ENCODE assay signal across 8 cellular contexts in genomic region chr10:60733189-60733815, GRCh38. TPM values are rescaled to one million over a fixed set of nuclear protein-coding genes. Genes with fewer than 3 reads are reported as not detected.
DNase-seq lines count a peak whose midpoint lies in the region; ATAC-seq and TF ChIP-seq lines count a peak whose summit lies in the region.

No MANE protein-coding gene starts in this region.

- no peak for TF ChIP-seq EP300 in esophagus muscularis mucosa (IDR thresholded peaks at IDR 0.05)

- peak overlapping the region; percentile 100 for H2AFZ ChIP-seq in neural progenitor cell (replicated peaks)

- no peak for TF ChIP-seq POLR2A in esophagus muscularis mucosa (IDR thresholded peaks at IDR 0.05; ENCODE audit: low read depth)

- H3K9ac ChIP-seq in ES-I3 (ENCODE audit: low read depth, low read length) (peak overlapping the region; percentile 89), neural progenitor cell (no peak overlapping the region)

- H3K36me3 Mint-ChIP-seq in neural progenitor cell = no peaks in the 10 kb centered on the region

- no peaks in the 10 kb centered on the region for H3K9me3 Mint-ChIP-seq in neural progenitor cell

- peak; percentile 60 for ATAC-seq in GM21619 (IDR thresholded peaks at IDR 0.05; ENCODE audit: unreplicated experiment)

- H3K4me1 ChIP-seq in ES-I3 (ENCODE audit: insufficient read depth, low read length) = peaks cover 14% of the 10 kb centered on the region; the same call in 1 of the 2 replicates
- peaks cover 6 to 17% (median 13%) of the 10 kb centered on the region in 4 donors for H3K4me1 ChIP-seq in esophagus muscularis mucosa
- H3K4me1 ChIP-seq in neural progenitor cell = peaks cover 4% of the 10 kb centered on the region

- no peaks in the 10 kb centered on the region for H3K79me2 ChIP-seq in neural progenitor cell (ENCODE audit: low read depth)

- intact Hi-C loops in esophagus muscularis mucosa (cut with DNase I) = no loop called here

- H3K4me3 Mint-ChIP-seq in neural progenitor cell = peak overlapping the region; percentile 81

- no peak overlapping the region for H3K27ac Mint-ChIP-seq in neural progenitor cell

- TF ChIP-seq CTCF in esophagus muscularis mucosa (IDR thresholded peaks at IDR 0.05) (peak in 1 of 3 experiments; percentile 46), neural progenitor cell (IDR thresholded peaks at IDR 0.05) (peak; percentile 55)

- H3K36me3 ChIP-seq in ES-I3 (ENCODE audit: insufficient read depth, low read length) (no peaks in the 10 kb centered on the region), esophagus muscularis mucosa (no peaks in the 10 kb centered on the region), neural progenitor cell (no peaks in the 10 kb centered on the region)

- peak overlapping the region in 1 of 4 donors; percentile 3 for H3K27ac ChIP-seq in esophagus muscularis mucosa (replicated peaks in 1 of 4)
- H3K27ac ChIP-seq in neural progenitor cell = no peak overlapping the region
- no peak overlapping the region for H3K27ac ChIP-seq in substantia nigra (ENCODE audit: low read depth, low read length, poor library complexity, severe bottlenecking)

- peaks cover 6% of the 10 kb centered on the region for H3K4me1 Mint-ChIP-seq in neural progenitor cell

- 10% methylated on average over 10 of the region's 51 CpGs for WGBS in esophagus muscularis mucosa

- no peaks in the 10 kb centered on the region for H4K20me1 ChIP-seq in neural progenitor cell (ENCODE audit: low read depth)

- H3K4me2 ChIP-seq in neural progenitor cell = peak overlapping the region; percentile 94

- H3F3A ChIP-seq in neural progenitor cell (ENCODE audit: low read depth) = no peaks in the 10 kb centered on the region

- peaks cover 19% of the 10 kb centered on the region for H3K27me3 Mint-ChIP-seq in neural progenitor cell (ENCODE audit: insufficient read depth, low read depth)

- H3K4me3 ChIP-seq in esophagus muscularis mucosa = peak overlapping the region; percentile 50 to 67 (median 58)
- H3K4me3 ChIP-seq in neural progenitor cell = peak overlapping the region; percentile 80

- peak; percentile 78 for DNase-seq in LoVo (ENCODE audit: low spot score)
- DNase-seq in activated CD8-positive, alpha-beta memory T cell treated with anti-CD3 and anti-CD28 coated beads, Interleukin-2, amount 50 U/mL, for 48 hours = peak; percentile 62
- DNase-seq in esophagus muscularis mucosa (ENCODE audit: extremely low spot score) = no peak
- peak; percentile 74 for DNase-seq in neural progenitor cell (ENCODE audit: low spot score)
- no peak for DNase-seq in NOMO-1 treated with dmso at 0.1 percent for 144 hours (lab: John Stamatoyannopoulos, UW; ENCODE audit: unreplicated experiment)
- no peak for DNase-seq in substantia nigra (lab: John Stamatoyannopoulos, UW)

- H3K27me3 ChIP-seq in esophagus muscularis mucosa (peaks cover 0 to 44% (median 16%) of the 10 kb centered on the region in 4 donors), neural progenitor cell (peaks cover 57% of the 10 kb centered on the region)

- H3K9me3 ChIP-seq in ES-I3 (ENCODE audit: control insufficient read depth, insufficient read depth, low read length) = no peaks in the 10 kb centered on the region
- no peaks in the 10 kb centered on the region for H3K9me3 ChIP-seq in esophagus muscularis mucosa
- H3K9me3 ChIP-seq in neural progenitor cell (ENCODE audit: low read depth) = no peaks in the 10 kb centered on the region

RNA-seq across cellular contexts. Expression of gene CDK1, which starts 45.0 kb away (rescaled TPM):
- total RNA-seq in esophagus muscularis mucosa (1 to 10 TPM in 1 of 4 donors, under 1 TPM in 3; 0.26 to 2.8 (median 0.75) TPM), neural progenitor cell (ENCODE audit: low replicate concordance) (291 and 421 TPM in 2 replicates)

Comparison
In these comparisons a context has a peak if more than half of its experiments do, and no peak if none do; other contexts are left out.
1. DNase-seq: peak in LoVo (single experiment), activated CD8-positive, alpha-beta memory T cell treated with anti-CD3 and anti-CD28 coated beads, Interleukin-2, amount 50 U/mL, for 48 hours (single experiment) and neural progenitor cell (single experiment); none in esophagus muscularis mucosa (single experiment), NOMO-1 treated with dmso at 0.1 percent for 144 hours (single experiment) and substantia nigra (0 of 49).
2. RNA of gene CDK1, which starts 45.0 kb away (total RNA-seq): 291 to 421 TPM in neural progenitor cell; 0.26 to 2.8 TPM in esophagus muscularis mucosa; every median in the first group is over 10 times any median in the second.